In genomic region chr9:133534346-133535284, GRCh38 we compare ENCODE assay signal across 8 cellular contexts. TPM values are rescaled to one million over a fixed set of nuclear protein-coding genes. Genes with fewer than 3 reads are reported as not detected.
DNase-seq lines count a peak whose midpoint lies in the region; ATAC-seq and TF ChIP-seq lines count a peak whose summit lies in the region.

Gene ADAMTSL2 (plus strand): TSS chr9:133534704. CDS start chr9:133536713, 2,009 bp downstream.

- intact Hi-C loops in heart right ventricle (cut with DNase I) (loop anchor here in 7 of 10 donors (1.0 to 5.0 kb wide), 5 partner anchors 43 to 193 kb away; no protein-coding TSS in a partner anchor), posterior vena cava (cut with DNase I) (loop anchor here in 1 of 2 donors (10.0 kb wide), 1 partner anchor 190 kb away; no protein-coding TSS in a partner anchor)

- H3K36me3 ChIP-seq in heart right ventricle: no peaks in the 10 kb centered on the region

- TF ChIP-seq CTCF in heart right ventricle (IDR thresholded peaks at IDR 0.05): peak in 1 of 9 donors; percentile 27

- H3K9me3 ChIP-seq in heart right ventricle: no peaks in the 10 kb centered on the region

- peak within 1 kb of the TSS; percentile 19 to 60 (median 52) for H3K4me3 ChIP-seq in heart right ventricle

- peak within 1 kb of the TSS in 9 of 10 donors; percentile 15 to 81 (median 61) for H3K27ac ChIP-seq in heart right ventricle

- 1 to 2% methylated on average over 54 to 69 of the region's 70 CpGs for WGBS in heart right ventricle, 2 donors

- peaks cover 23 to 68% (median 36%) of the 10 kb centered on the region in 9 donors for H3K4me1 ChIP-seq in heart right ventricle

- DNase-seq in D341Med (ENCODE audit: low spot score) (peak; percentile 68), NCI-H1436 treated with DMSO at 0.1 percent for 48 hours (lab: John Stamatoyannopoulos, UW) (peak; percentile 37), heart right ventricle (peak; percentile 77 to 86), posterior vena cava (ENCODE audit: low spot score) (peak; percentile 89)
- peak; percentile 19 for DNase-seq in activated gamma-delta T cell treated with anti-CD3 and anti-CD28 coated beads, Interleukin-2, amount 50 U/mL, for 16 hours (ENCODE audit: low read depth)

- H3K27me3 ChIP-seq in heart right ventricle: peaks cover 0 to 45% (median 0%) of the 10 kb centered on the region in 7 donors

- ATAC-seq in heart right ventricle: peak; percentile 56 to 76 (median 66)
- no peak for ATAC-seq in HG03457 (IDR thresholded peaks at IDR 0.05; ENCODE audit: unreplicated experiment)
- ATAC-seq in GM21717 (IDR thresholded peaks at IDR 0.05; ENCODE audit: unreplicated experiment): no peak
- ATAC-seq in GM21367 (IDR thresholded peaks at IDR 0.05; ENCODE audit: unreplicated experiment): no peak

RNA-seq across cellular contexts. Expression of gene ADAMTSL2, which starts in this region (rescaled TPM):
- total RNA-seq in heart right ventricle (1 to 10 TPM; 2.0 to 9.1 (median 4.3) TPM), posterior vena cava (10 to 100 TPM in 1 of 2 donors, 1 to 10 TPM in 1; 5.5 to 11.3 TPM)
- polyA plus RNA-seq in heart right ventricle: 1 to 10 TPM; 4.9 to 7.5 TPM

Comparison
In these comparisons a context has a peak if more than half of its experiments do, and no peak if none do; other contexts are left out.
1. DNase-seq: peak in every context shown above with its lines; median percentile 89 in posterior vena cava; 82 in heart right ventricle; 68 in D341Med; 37 in NCI-H1436 treated with DMSO at 0.1 percent for 48 hours; 19 in activated gamma-delta T cell treated with anti-CD3 and anti-CD28 coated beads, Interleukin-2, amount 50 U/mL, for 16 hours.
2. ATAC-seq: peak in heart right ventricle (8 of 8); none in HG03457 (single experiment), GM21717 (single experiment) and GM21367 (single experiment).